9 cellular contexts compared by ENCODE assay signal in the genomic region with DNA sequence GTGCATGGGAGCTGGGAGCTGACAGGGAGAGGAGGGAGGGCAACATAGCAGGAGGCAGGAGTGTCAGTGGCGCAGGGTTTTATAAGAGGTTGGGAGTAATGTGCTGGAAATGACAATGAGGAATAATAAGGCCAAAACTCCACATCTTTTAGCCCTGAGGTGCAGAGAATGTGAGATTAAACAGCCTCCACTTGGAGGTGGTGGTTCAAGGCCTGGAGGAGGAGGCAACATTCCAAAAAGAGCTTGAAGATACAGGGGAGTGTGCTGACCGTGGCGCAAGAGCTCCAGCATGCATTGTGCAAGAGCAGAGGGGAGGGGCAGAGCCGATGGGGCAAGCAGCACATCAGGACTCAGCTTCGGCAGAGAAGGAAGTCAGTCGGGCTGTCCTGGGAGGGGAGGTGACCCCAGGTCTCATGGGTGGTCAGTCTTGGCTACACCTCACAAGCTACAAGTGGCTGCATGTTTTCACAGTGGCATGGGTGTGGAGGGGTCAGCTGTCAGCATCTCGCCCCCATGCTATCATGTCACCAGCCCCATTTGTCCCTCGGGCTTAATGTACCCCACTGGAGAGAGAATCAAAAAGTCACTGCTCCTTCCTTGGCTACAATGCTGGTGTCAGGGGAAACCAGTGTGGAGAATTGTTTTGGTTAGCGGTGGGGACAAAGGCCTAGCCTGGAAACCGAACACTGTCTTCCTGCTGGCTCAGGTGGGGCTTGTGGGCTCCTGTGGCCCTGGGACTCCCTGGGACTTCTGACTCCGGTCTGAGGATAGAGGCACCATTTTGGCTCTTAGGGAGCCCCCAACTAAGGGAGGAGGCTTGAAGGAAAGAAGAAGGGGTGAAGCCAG.
DNase-seq lines count a peak whose midpoint lies in the region; ATAC-seq and TF ChIP-seq lines count a peak whose summit lies in the region.
"Had no signal": no experiment of that assay in that cellular context is flagged by ENCODE, and none has a peak within 500 bp of the region (broad histone marks: within the 10 kb centered on the region; RNA-seq: fewer than 3 reads in every experiment).

No MANE protein-coding gene starts in this region.

- no peaks in the 10 kb centered on the region for H3K4me1 ChIP-seq in OCI-LY7 (ENCODE audit: insufficient read depth, low read length, poor library complexity, severe bottlenecking)

- H3K36me3 ChIP-seq in OCI-LY7 (ENCODE audit: insufficient read depth, low read length), result no peaks in the 10 kb centered on the region

- H2AFZ ChIP-seq in OCI-LY7 (ENCODE audit: low read length), result no peak overlapping the region

- H3K4me1 Mint-ChIP-seq in neural crest cell, result peaks cover 35% of the 10 kb centered on the region
- H3K4me1 Mint-ChIP-seq in activated CD8-positive, alpha-beta T cell treated with anti-CD3 and anti-CD28 coated beads for 36 hours (ENCODE audit: low read depth), result peaks cover 3% of the 10 kb centered on the region

- peaks cover 2% of the 10 kb centered on the region for H3K9me3 Mint-ChIP-seq in neural crest cell
- peaks cover 7% of the 10 kb centered on the region for H3K9me3 Mint-ChIP-seq in activated CD8-positive, alpha-beta T cell treated with anti-CD3 and anti-CD28 coated beads for 36 hours

- peaks cover 10% of the 10 kb centered on the region for H3K36me3 Mint-ChIP-seq in neural crest cell (ENCODE audit: low read depth)
- H3K36me3 Mint-ChIP-seq in activated CD8-positive, alpha-beta T cell treated with anti-CD3 and anti-CD28 coated beads for 36 hours (ENCODE audit: low read depth), result peaks cover 5% of the 10 kb centered on the region

- no peaks in the 10 kb centered on the region for H3K9me3 ChIP-seq in OCI-LY7 (ENCODE audit: low read length)

- no peaks in the 10 kb centered on the region for H3K27me3 Mint-ChIP-seq in neural crest cell (ENCODE audit: low read depth)
- H3K27me3 Mint-ChIP-seq in activated CD8-positive, alpha-beta T cell treated with anti-CD3 and anti-CD28 coated beads for 36 hours, result no peaks in the 10 kb centered on the region

- intact Hi-C loops in OCI-LY7 (cut with micrococcal nuclease; ENCODE audit: unreplicated experiment), result no loop called here
- intact Hi-C loops in activated CD8-positive, alpha-beta T cell treated with anti-CD3 and anti-CD28 coated beads for 36 hours (cut with micrococcal nuclease), result no loop called here

- H3K27ac ChIP-seq in OCI-LY7 (ENCODE audit: low read depth, low read length, poor library complexity, severe bottlenecking), result no peak overlapping the region

- H4K20me1 ChIP-seq in OCI-LY7 (ENCODE audit: insufficient read depth, low read length), result no peaks in the 10 kb centered on the region

- POLR2A ChIA-PET in OCI-LY7 (lab: Charles Lee), result no interaction called here
- POLR2A ChIA-PET in activated CD8-positive, alpha-beta T cell treated with anti-CD3 and anti-CD28 coated beads for 36 hours (lab: Charles Lee), result no interaction called here

- CTCF ChIA-PET in OCI-LY7 (lab: Charles Lee; ENCODE audit: unreplicated experiment), result no interaction called here
- CTCF ChIA-PET in activated CD8-positive, alpha-beta T cell treated with anti-CD3 and anti-CD28 coated beads for 36 hours (lab: Charles Lee), result interaction anchor here (1.0 kb wide), 1 partner anchor 210 kb away, joined by 4 read pairs; no protein-coding TSS in a partner anchor

- TF ChIP-seq CTCF in neural crest cell (conservative IDR thresholded peaks at IDR 0.05) (no peak), OCI-LY7 (conservative IDR thresholded peaks at IDR 0.05; ENCODE audit: low read length) (no peak)
- no peak for TF ChIP-seq CTCF in activated CD8-positive, alpha-beta T cell treated with anti-CD3 and anti-CD28 coated beads for 36 hours (IDR thresholded peaks at IDR 0.05)

- no peak for ATAC-seq in GM18519 (IDR thresholded peaks at IDR 0.05; ENCODE audit: low FRiP score, unreplicated experiment)
- no peak for ATAC-seq in activated CD8-positive, alpha-beta T cell treated with anti-CD3 and anti-CD28 coated beads for 36 hours

- H3K4me2 ChIP-seq in OCI-LY7 (ENCODE audit: low read length), result no peak overlapping the region

- no TSS peak for BruUV-seq in OCI-LY7 (replicated peaks; lab: Mats Ljungman, UMichigan)

- no peaks in the 10 kb centered on the region for H3K79me2 ChIP-seq in OCI-LY7 (ENCODE audit: insufficient read depth, low read depth, low read length)

- no peaks in the 10 kb centered on the region for H3K9me2 ChIP-seq in OCI-LY7 (ENCODE audit: insufficient read depth, low read length)

- DNase-seq in AG08396 (ENCODE audit: low spot score) (peak; percentile 90), fibroblast of peridontal ligament (ENCODE audit: extremely low read depth) (peak; percentile 77), neural crest cell (ENCODE audit: low read depth, low spot score) (no peak), OCI-LY7 (ENCODE audit: low spot score) (no peak), SW480 (ENCODE audit: low spot score) (no peak)
- DNase-seq in activated CD8-positive, alpha-beta T cell treated with anti-CD3 and anti-CD28 coated beads for 36 hours, result no peak
- DNase-seq: T-helper 9 cell had no signal

- no peak overlapping the region for H3K4me3 Mint-ChIP-seq in neural crest cell
- no peak overlapping the region for H3K4me3 Mint-ChIP-seq in activated CD8-positive, alpha-beta T cell treated with anti-CD3 and anti-CD28 coated beads for 36 hours

- H3K4me3 ChIP-seq in OCI-LY7 (ENCODE audit: low read depth, low read length, poor library complexity, severe bottlenecking), result no peak overlapping the region

- peak overlapping the region; percentile 85 for H3K27ac Mint-ChIP-seq in neural crest cell (ENCODE audit: unreplicated experiment)
- H3K27ac Mint-ChIP-seq in activated CD8-positive, alpha-beta T cell treated with anti-CD3 and anti-CD28 coated beads for 36 hours, result no peak overlapping the region

TF ChIP-seq in PFSK-1, 5 proteins besides CTCF, POLR2A, EP300 and RAD21:
- TF ChIP-seq FOXP2 (optimal IDR thresholded peaks at IDR 0.05; ENCODE audit: borderline replicate concordance, extremely low read depth, extremely low read length, insufficient read depth) (peak; percentile 52), POLR2AphosphoS5 (IDR thresholded peaks at IDR 0.05; ENCODE audit: low read depth, low read length) (no peak)
TF ChIP-seq in PFSK-1: peak in this region for 1.

Comparison
In these comparisons a context has a peak if more than half of its experiments do, and no peak if none do; other contexts are left out.
1. DNase-seq: peak in AG08396 (single experiment) and fibroblast of peridontal ligament (single experiment); none in neural crest cell (single experiment), OCI-LY7 (single experiment), SW480 (single experiment) and activated CD8-positive, alpha-beta T cell treated with anti-CD3 and anti-CD28 coated beads for 36 hours (single experiment).